ENCODE assay signal across 14 cellular contexts in genomic region chr6:36754582-36755434, GRCh38. TPM values are rescaled to one million over a fixed set of nuclear protein-coding genes. Genes with fewer than 3 reads are reported as not detected.
DNase-seq lines count a peak whose midpoint lies in the region; ATAC-seq, FAIRE-seq and TF ChIP-seq lines count a peak whose summit lies in the region.
"Had no signal": no experiment of that assay in that cellular context is flagged by ENCODE, and none has a peak within 500 bp of the region (broad histone marks: within the 10 kb centered on the region; RNA-seq: fewer than 3 reads in every experiment).

No MANE protein-coding gene starts in this region.

- H3K27ac ChIP-seq in GM12878 (ENCODE audit: control insufficient read depth, insufficient read depth) = peak overlapping the region; percentile 80
- peak overlapping the region in 6 of 8 donors; percentile 56 to 82 (median 72) for H3K27ac ChIP-seq in spleen
- no peak overlapping the region; the same call in 1 of the 2 replicates for H3K27ac ChIP-seq in WERI-Rb-1
- H3K27ac ChIP-seq: SK-N-MC, upper lobe of right lung had no signal

- peaks cover 17% of the 10 kb centered on the region for H3K79me2 ChIP-seq in GM12878 (ENCODE audit: control insufficient read depth, insufficient read depth, low read length)

- TF ChIP-seq POLR2A in GM12878 (IDR thresholded peaks at IDR 0.05; ENCODE audit: low read depth, low read length) (no peak), spleen (IDR thresholded peaks at IDR 0.05) (no peak)

- RAD21 ChIA-PET in GM12878 (lab: Charles Lee; ENCODE audit: unreplicated experiment) = interaction anchor here (0.7 to 8.6 kb wide), 21 partner anchors 11 to 416 kb away, joined by 3 to 124 read pairs (median 6); partner anchors contain the start of gene CDKN1A

- FAIRE-seq in GM12878 (lab: Jason Lieb, UNC) = no peak

- no peak for TF ChIP-seq CTCF in GM12878 (IDR thresholded peaks at IDR 0.05 in 2 of 3, conservative IDR thresholded peaks at IDR 0.05 in 1 of 3; ENCODE audit: control insufficient read depth in 2 of 3, extremely low read depth in 1 of 3, insufficient read depth in 1 of 3, low read depth in 3 of 3, low read length in 3 of 3)
- TF ChIP-seq CTCF in spleen (IDR thresholded peaks at IDR 0.05 in 8 of 11, conservative IDR thresholded peaks at IDR 0.05 in 3 of 11) = no peak
- TF ChIP-seq CTCF in WERI-Rb-1 (IDR thresholded peaks at IDR 0.05; ENCODE audit: low read depth, low read length) = no peak

- H3K4me1 ChIP-seq in GM12878 (ENCODE audit: control insufficient read depth, insufficient read depth, low read length) (peaks cover 64% of the 10 kb centered on the region), spleen (peaks cover 57 to 91% (median 80%) of the 10 kb centered on the region in 6 donors)

- H3K4me3 ChIP-seq in GM12878 (peak overlapping the region; percentile 66), spleen (peak overlapping the region in 2 of 8 donors; percentile 40 to 61), H7 (ENCODE audit: insufficient read depth, low read depth, low read length) (no peak overlapping the region), WERI-Rb-1 (ENCODE audit: low read depth, low read length) (no peak overlapping the region)
- H3K4me3 ChIP-seq: heart left ventricle, SK-N-MC, upper lobe of right lung had no signal

- SMC1A ChIA-PET in GM12878 (lab: Charles Lee; ENCODE audit: uncharacterized antibody, unreplicated experiment) = interaction anchor here (0.6 to 9.7 kb wide), 27 partner anchors 8 to 726 kb away, joined by 3 to 120 read pairs (median 4); partner anchors contain the start of gene CDKN1A

- CTCF ChIA-PET in activated CD4-positive, alpha-beta T cell treated with anti-CD3 and anti-CD28 coated beads, Interleukin-2, amount 10 ng/mL, durations not matched to agents 7 days and 5 days (lab: Charles Lee) = interaction anchor here (0.5 to 4.9 kb wide), 14 partner anchors 10 to 937 kb away, joined by 3 to 45 read pairs (median 4); partner anchors contain the start of gene CDKN1A
- CTCF ChIA-PET in GM12878 (lab: Yijun Ruan, JAX) = interaction anchor here (0.6 to 9.5 kb wide), 23 partner anchors 10 to 332 kb away, joined by 3 to 109 read pairs (median 5); no protein-coding TSS in a partner anchor

- H3K9me3 Mint-ChIP-seq in activated CD4-positive, alpha-beta T cell treated with anti-CD3 and anti-CD28 coated beads, Interleukin-2, amount 10 ng/mL, durations not matched to agents 7 days and 5 days = no peaks in the 10 kb centered on the region

- H3K27ac Mint-ChIP-seq in activated CD4-positive, alpha-beta T cell treated with anti-CD3 and anti-CD28 coated beads, Interleukin-2, amount 10 ng/mL, durations not matched to agents 7 days and 5 days = peak overlapping the region; percentile 83

- POLR2A ChIA-PET in activated CD4-positive, alpha-beta T cell treated with anti-CD3 and anti-CD28 coated beads, Interleukin-2, amount 10 ng/mL, durations not matched to agents 7 days and 5 days (lab: Charles Lee) = no interaction called here
- POLR2A ChIA-PET in GM12878 (lab: Charles Lee) = interaction anchor here (0.6 to 6.1 kb wide), 17 partner anchors 29 to 144 kb away, joined by 3 to 57 read pairs (median 5); partner anchors contain the start of gene CDKN1A

- H3K27me3 ChIP-seq in GM12878 (replicated peaks in 1 of 2; ENCODE audit: control insufficient read depth in 2 of 2, insufficient read depth in 2 of 2, low read length in 1 of 2) (no peaks in the 10 kb centered on the region), spleen (replicated peaks in 1 of 7) (no peaks in the 10 kb centered on the region), H7 (ENCODE audit: control insufficient read depth, insufficient read depth, low read length) (no peaks in the 10 kb centered on the region), WERI-Rb-1 (ENCODE audit: insufficient read depth, low read depth, severe bottlenecking) (no peaks in the 10 kb centered on the region)
- H3K27me3 ChIP-seq: heart left ventricle, upper lobe of right lung had no signal

- H3K27me3 Mint-ChIP-seq in activated CD4-positive, alpha-beta T cell treated with anti-CD3 and anti-CD28 coated beads, Interleukin-2, amount 10 ng/mL, durations not matched to agents 7 days and 5 days = no peaks in the 10 kb centered on the region

- H3K4me2 ChIP-seq in GM12878 (ENCODE audit: control insufficient read depth, insufficient read depth) = peak overlapping the region; percentile 99

- peak overlapping the region; percentile 5 for H3K4me3 Mint-ChIP-seq in activated CD4-positive, alpha-beta T cell treated with anti-CD3 and anti-CD28 coated beads, Interleukin-2, amount 10 ng/mL, durations not matched to agents 7 days and 5 days

- no peaks in the 10 kb centered on the region for H4K20me1 ChIP-seq in GM12878 (ENCODE audit: control insufficient read depth, insufficient read depth)

- H3K9me3 ChIP-seq in GM12878 (replicated peaks; ENCODE audit: control insufficient read depth, insufficient read depth, low read length) (no peaks in the 10 kb centered on the region; the same call in 2 of the 3 replicates), spleen (peaks cover 0 to 10% (median 8%) of the 10 kb centered on the region in 8 donors), WERI-Rb-1 (ENCODE audit: severe bottlenecking) (peaks cover 6% of the 10 kb centered on the region)
- H3K9me3 ChIP-seq: upper lobe of right lung had no signal

- TF ChIP-seq EP300 in GM12878 (IDR thresholded peaks at IDR 0.05; ENCODE audit: borderline replicate concordance in 1 of 2, control insufficient read depth in 1 of 2, low read depth in 2 of 2, low read length in 2 of 2) = no peak

- DNase-seq in activated CD4-positive, alpha-beta T cell treated with anti-CD3 and anti-CD28 coated beads, Interleukin-2, amount 10 ng/mL, durations not matched to agents 7 days and 5 days = no peak
- no peak for DNase-seq in activated CD4-positive, alpha-beta T cell treated with anti-CD3 and anti-CD28 coated beads for 1 hour
- peak; percentile 63 for DNase-seq in NCI-H187 treated with DMSO at 0.1 percent for 48 hours (lab: John Stamatoyannopoulos, UW)
- no peak for DNase-seq in GM12878 (ENCODE audit: low read depth, low spot score)
- no peak for DNase-seq in spleen
- DNase-seq in H7 = no peak
- no peak for DNase-seq in WERI-Rb-1
- no peak for DNase-seq in NCI-H1092 treated with DMSO at 0.1 percent for 48 hours (lab: John Stamatoyannopoulos, UW)
- DNase-seq: heart left ventricle, left ventricle myocardium superior, NCI-H1105 treated with DMSO at 0.1 percent for 48 hours, nucleus accumbens, upper lobe of right lung had no signal

- H3K36me3 ChIP-seq in GM12878 (ENCODE audit: control insufficient read depth in 2 of 2, insufficient read depth in 2 of 2, low read length in 1 of 2) (peaks cover 0 to 2% of the 10 kb centered on the region in 2 experiments; a peak in 2 of 4 replicates), spleen (peaks cover 0 to 10% (median 0%) of the 10 kb centered on the region in 6 donors), H7 (replicated peaks; ENCODE audit: control insufficient read depth, insufficient read depth, low read length) (no peaks in the 10 kb centered on the region), WERI-Rb-1 (no peaks in the 10 kb centered on the region)
- H3K36me3 ChIP-seq: upper lobe of right lung had no signal

- peak overlapping the region; percentile 59 for H3K9ac ChIP-seq in GM12878 (ENCODE audit: control insufficient read depth, insufficient read depth, low read length)

- no peak for TF ChIP-seq RAD21 in GM12878 (IDR thresholded peaks at IDR 0.05; ENCODE audit: insufficient read depth, low read depth, low read length)

- ATAC-seq in GM12878 = no peak
- ATAC-seq: left ventricle myocardium superior had no signal

- peak overlapping the region; percentile 37; the same call in 1 of the 2 replicates for H2AFZ ChIP-seq in GM12878 (ENCODE audit: control insufficient read depth, low read depth, low read length)

- in situ Hi-C loops in GM12878 (cut with MboI) = loop anchor here (5.0 kb wide), 1 partner anchor 133 kb away; no protein-coding TSS in a partner anchor

- peaks cover 70% of the 10 kb centered on the region for H3K4me1 Mint-ChIP-seq in activated CD4-positive, alpha-beta T cell treated with anti-CD3 and anti-CD28 coated beads, Interleukin-2, amount 10 ng/mL, durations not matched to agents 7 days and 5 days

- intact Hi-C loops in GM12878 (cut with micrococcal nuclease; ENCODE audit: unreplicated experiment) = loop anchor here (1.0 kb wide), 1 partner anchor 75 kb away; no protein-coding TSS in a partner anchor
- intact Hi-C loops in spleen (cut with DNase I; ENCODE audit: low total_unique reads) = loop anchor here (5.0 kb wide), 2 partner anchors 63 to 133 kb away; no protein-coding TSS in a partner anchor

- BruUV-seq in GM12878 (replicated peaks; lab: Mats Ljungman, UMichigan) = no TSS peak

- H3K36me3 Mint-ChIP-seq in activated CD4-positive, alpha-beta T cell treated with anti-CD3 and anti-CD28 coated beads, Interleukin-2, amount 10 ng/mL, durations not matched to agents 7 days and 5 days (ENCODE audit: low read depth) = peaks cover 6% of the 10 kb centered on the region

- 35% methylated on average over 9 of the region's 9 CpGs for WGBS in GM12878 (ENCODE audit: insufficient coverage, insufficient replicate concordance, low lambda C conversion rate, missing lambda C conversion rate)
- WGBS in spleen, 5 donors = 86 to 90% (median 90%) methylated on average over 9 of the region's 9 CpGs

RNA-seq across cellular contexts. Expression of gene RAB44, which starts 57.2 kb away (rescaled TPM):
- total RNA-seq in activated CD4-positive, alpha-beta T cell treated with anti-CD3 and anti-CD28 coated beads, Interleukin-2, amount 10 ng/mL, durations not matched to agents 7 days and 5 days = under 1 TPM; 0.08 to 0.15 TPM
- 0.23 TPM in 1 of 2 replicates, not detected in the other for total RNA-seq in GM12878 (2013; cell fraction: nucleolus; rRNA removed)
- 0.06 TPM in 1 of 2 replicates, not detected in the other for total RNA-seq in GM12878 (2014; rRNA removed)
- not detected in 2 replicates for total RNA-seq in GM12878 (2014; rRNA removed; fragmentation: Illumina TruSeq; extraction: Trizol)
- 0.05 TPM in 1 of 2 replicates, not detected in the other for total RNA-seq in GM12878 (2021)
- not detected for polyA plus RNA-seq in GM12878 (2011; ENCODE audit: low read depth)
- polyA plus RNA-seq in GM12878 (2011; rRNA removed) = 0.05 TPM in 1 of 2 replicates, not detected in the other
- polyA plus RNA-seq in GM12878 (2011; cell fraction: cytosol; rRNA removed) = 0.05 and 0.06 TPM in 2 replicates
- polyA plus RNA-seq in GM12878 (2011; cell fraction: nucleus; rRNA removed) = 0.24 and 0.26 TPM in 2 replicates
- polyA plus RNA-seq in GM12878 (2012) = 0.03 and 0.05 TPM in 2 replicates
- 0.01 TPM in 1 of 2 replicates, not detected in the other for polyA plus RNA-seq in GM12878 (2014; fragmentation: Illumina TruSeq; extraction: Trizol)
- polyA plus RNA-seq in GM12878 (2014; fragmentation: Nextera tagmentation; extraction: Ambion mirVana) = under 1 TPM in 1 of 2 experiments, not detected in 1; 0.02 TPM
- 0.01 and 0.05 TPM in 2 replicates for polyA plus RNA-seq in GM12878 (2014; rRNA removed)
- under 1 TPM; 0.05 to 0.08 TPM for polyA plus RNA-seq in GM12878 (2016; fragmentation: Nextera tagmentation; extraction: Ambion mirVana)
- polyA minus RNA-seq in GM12878 (2011; rRNA and poly(A)+ RNA removed) = 0.05 TPM in 1 of 2 replicates, not detected in the other
- polyA minus RNA-seq in GM12878 (2011; cell fraction: cytosol; rRNA and poly(A)+ RNA removed) = not detected in 2 replicates
- polyA minus RNA-seq in GM12878 (2011; cell fraction: nucleus; rRNA and poly(A)+ RNA removed) = not detected in 2 replicates
- total RNA-seq in spleen = 1 to 10 TPM in 5 of 7 donors, under 1 TPM in 2; 0.54 to 3.5 (median 1.3) TPM
- polyA plus RNA-seq in spleen = under 1 TPM; 0.06 to 0.26 (median 0.24) TPM
- not detected in 2 replicates for total RNA-seq in H7 (2014; rRNA removed; shearing (Covaris generic))
